ENCODE assay signal across 8 cellular contexts in the genomic region with DNA sequence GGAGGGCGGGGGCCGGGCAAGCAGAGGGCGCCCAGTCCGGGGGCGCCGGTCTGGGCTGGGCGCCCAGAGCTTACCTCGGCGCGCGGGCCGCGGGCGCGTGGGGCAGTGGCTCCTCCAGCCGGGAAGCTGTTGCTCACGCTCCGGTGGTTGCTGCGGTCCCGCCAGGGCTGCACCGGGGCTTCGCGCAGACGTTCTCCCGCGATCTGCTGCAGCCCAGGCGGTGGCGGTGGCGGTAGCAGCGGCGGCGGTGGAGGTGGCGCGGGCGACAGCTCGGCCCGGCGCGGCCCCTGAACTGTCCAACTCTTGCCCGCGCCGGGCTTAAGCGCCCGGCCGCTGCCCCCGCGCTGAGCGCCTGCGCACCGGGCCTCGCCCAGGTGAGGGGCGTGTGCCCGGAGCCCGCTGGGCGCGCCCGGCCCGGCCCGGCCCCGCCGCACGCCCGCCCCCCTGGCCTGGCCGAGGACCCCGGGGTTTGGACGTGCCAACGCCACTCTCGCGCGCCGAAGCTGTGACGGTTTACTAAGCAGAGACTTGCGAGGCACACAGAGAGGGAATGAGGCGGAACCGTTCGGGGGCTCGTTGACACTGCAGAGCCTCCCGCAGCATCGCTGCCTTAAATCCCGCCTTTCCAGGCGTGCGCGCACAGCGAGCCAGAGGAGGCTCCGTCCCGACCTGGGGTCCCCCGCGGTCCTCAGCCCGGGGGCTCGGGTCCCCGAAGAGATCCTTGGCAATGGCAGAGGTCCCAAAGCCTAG. TPM values are rescaled to one million over a fixed set of nuclear protein-coding genes. Genes with fewer than 3 reads are reported as not detected.
DNase-seq lines count a peak whose midpoint lies in the region; ATAC-seq and TF ChIP-seq lines count a peak whose summit lies in the region.

ZNF385B (minus strand) TSS at position 586 of the 750 bp plus-strand sequence.

- ATAC-seq in GM21423 (IDR thresholded peaks at IDR 0.05; ENCODE audit: unreplicated experiment), result no peak

- H3T11ph ChIP-seq in H9 (ENCODE audit: low read length), result no peak within 1 kb of the TSS

- no peak within 1 kb of the TSS for H2BK20ac ChIP-seq in H9 (ENCODE audit: low read depth, low read length, poor library complexity, severe bottlenecking)

- TF ChIP-seq POLR2A in lower leg skin (IDR thresholded peaks at IDR 0.05), result no peak
- no peak for TF ChIP-seq POLR2A in transverse colon (IDR thresholded peaks at IDR 0.05)

- H2AFZ ChIP-seq in H9 (ENCODE audit: low read length), result peak within 1 kb of the TSS; percentile 65

- no peaks in the 10 kb centered on the region for H4K20me1 ChIP-seq in H9 (ENCODE audit: control insufficient read depth, insufficient read depth, insufficient read length)

- H2BK12ac ChIP-seq in H9 (ENCODE audit: insufficient read length, low read depth, low read length), result no peak within 1 kb of the TSS

- no peaks in the 10 kb centered on the region for H3K9me3 ChIP-seq in H9 (ENCODE audit: control insufficient read depth, low read depth, low read length)
- no peaks in the 10 kb centered on the region for H3K9me3 ChIP-seq in transverse colon

- H3K56ac ChIP-seq in H9 (ENCODE audit: insufficient read length, low read depth, low read length), result no peak within 1 kb of the TSS

- H2BK5ac ChIP-seq in H9 (ENCODE audit: insufficient read length, low read length), result no peak within 1 kb of the TSS

- no peak within 1 kb of the TSS for H2BK15ac ChIP-seq in H9 (ENCODE audit: low read depth, low read length)

- H3K4me2 ChIP-seq in H9 (ENCODE audit: insufficient read depth, insufficient read length, low read length), result peak within 1 kb of the TSS; percentile 42

- POLR2A ChIA-PET in GM10248 (lab: Yijun Ruan, JAX), result no interaction called here

- no peak within 1 kb of the TSS for H2AK5ac ChIP-seq in H9 (ENCODE audit: insufficient read length, low read length)

- no peak within 1 kb of the TSS for H3K23ac ChIP-seq in H9 (ENCODE audit: insufficient read length, low read depth, low read length)

- H4K8ac ChIP-seq in H9 (replicated peaks; ENCODE audit: insufficient read length, low read depth, low read length), result no peak within 1 kb of the TSS

- DNase-seq in GM10248 (ENCODE audit: extremely low spot score) (peak; percentile 17), H9 (peak; percentile 67), NCI-H748 treated with DMSO at 0.1 percent for 48 hours (lab: John Stamatoyannopoulos, UW) (peak; percentile 70), choroid plexus epithelial cell (ENCODE audit: low read depth) (peak; percentile 16), lower leg skin (ENCODE audit: low spot score in 2 of 2) (peak in 1 of 2 donors; percentile 85), transverse colon (peak; percentile 11)
- no peak for DNase-seq in activated effector memory CD4-positive, alpha-beta T cell treated with Interleukin-2 at 50 U/mL for 16 hours

- H3K9ac ChIP-seq in H9 (ENCODE audit: extremely low read depth, insufficient read length, low read length), result peak within 1 kb of the TSS; percentile 39

- H4K5ac ChIP-seq in H9 (ENCODE audit: insufficient read length, low read depth, low read length), result no peak within 1 kb of the TSS

- H3K27me3 Mint-ChIP-seq in H9 (ENCODE audit: low read depth), result peaks cover 61% of the 10 kb centered on the region

- H4K91ac ChIP-seq in H9 (ENCODE audit: insufficient read length, low read depth, low read length), result no peak within 1 kb of the TSS

- no peak within 1 kb of the TSS for H2BK120ac ChIP-seq in H9 (ENCODE audit: low read depth, low read length, poor library complexity, severe bottlenecking)

- CTCF ChIA-PET in GM10248 (lab: Yijun Ruan, JAX), result no interaction called here

- peaks cover 8% of the 10 kb centered on the region; the same call in 1 of the 2 replicates for H3K27me3 ChIP-seq in H9 (ENCODE audit: insufficient read depth, low read length)
- H3K27me3 ChIP-seq in transverse colon, result peaks cover 74% of the 10 kb centered on the region

- no peaks in the 10 kb centered on the region for H3K79me2 ChIP-seq in H9 (ENCODE audit: insufficient read depth, low read length)

- H3K4ac ChIP-seq in H9 (ENCODE audit: low read depth, low read length), result no peak within 1 kb of the TSS

- H3K36me3 ChIP-seq in transverse colon, result no peaks in the 10 kb centered on the region

- in situ Hi-C loops in transverse colon (cut with MboI; ENCODE audit: low pct_ligation_motif_present in 1 of 4, low pct_unique_long_range_greater_than_20kb in 1 of 4, low sequenced_read_pairs in 3 of 4), result no loop called here

- peak within 1 kb of the TSS; percentile 11 for H3K18ac ChIP-seq in H9 (ENCODE audit: insufficient read length, low read depth, low read length)

- no CpG with 5 or more reads among the region's 91 CpGs for WGBS in H9 (ENCODE audit: extremely low coverage, insufficient read length, low lambda C conversion rate)
- WGBS in lower leg skin, 2 donors, result 1 to 3% methylated on average over 16 to 46 of the region's 91 CpGs
- WGBS in transverse colon (ENCODE audit: low coverage in 1 of 2), 2 donors, result 2% methylated on average over 55 of the region's 91 CpGs; no CpG with 5 or more reads in 1 of the 2 donors

- H3K27ac ChIP-seq in H9 (ENCODE audit: insufficient read length, low read depth, low read length), result no peak within 1 kb of the TSS
- peak within 1 kb of the TSS; percentile 18 to 80 (median 50) for H3K27ac ChIP-seq in transverse colon

- no peaks in the 10 kb centered on the region for H3K9me3 Mint-ChIP-seq in H9

- H3K4me1 ChIP-seq in H9 (ENCODE audit: insufficient read depth, low read length), result no peaks in the 10 kb centered on the region
- peaks cover 0 to 16% (median 12%) of the 10 kb centered on the region in 4 donors for H3K4me1 ChIP-seq in transverse colon

- 0 out of 2 replicates have a peak within 1 kb of the TSS, but pooled peaks have one; percentile 31 for H3K14ac ChIP-seq in H9 (ENCODE audit: insufficient read depth, low read length)

- TF ChIP-seq EP300 in transverse colon (IDR thresholded peaks at IDR 0.05; ENCODE audit: low read depth), result no peak

- peaks cover 6% of the 10 kb centered on the region for H3K23me2 ChIP-seq in H9 (ENCODE audit: insufficient read length, low read depth, low read length, poor library complexity, severe bottlenecking)

- no peaks in the 10 kb centered on the region for H3K36me3 Mint-ChIP-seq in H9 (ENCODE audit: insufficient read depth in 1 of 3, low read depth in 3 of 3)

- intact Hi-C loops in lower leg skin (cut with DNase I; ENCODE audit: low total_unique reads) (no loop called here), transverse colon (cut with DNase I; ENCODE audit: low total_unique reads) (no loop called here)

- H3K4me1 Mint-ChIP-seq in H9, result peaks cover 18 to 27% of the 10 kb centered on the region in 2 experiments

- H3K27ac Mint-ChIP-seq in H9, result peak within 1 kb of the TSS in 1 of 3 experiments; percentile 87; a peak in 1 of 7 replicates

- H3K79me1 ChIP-seq in H9 (ENCODE audit: insufficient read depth, low read depth, low read length, poor library complexity, severe bottlenecking), result no peaks in the 10 kb centered on the region

- H3K4me3 ChIP-seq in choroid plexus epithelial cell (ENCODE audit: low read depth, low read length) (peak within 1 kb of the TSS; percentile 53), lower leg skin (ENCODE audit: low read depth, poor library complexity, severe bottlenecking) (peak within 1 kb of the TSS; percentile 39), transverse colon (peak within 1 kb of the TSS; percentile 22 to 66 (median 48))

- H3K4me3 Mint-ChIP-seq in H9, result peak within 1 kb of the TSS; percentile 79 to 97

- no peak for TF ChIP-seq CTCF in GM10248 (IDR thresholded peaks at IDR 0.05; ENCODE audit: control extremely low read depth, extremely low read depth, low read depth, missing control alignments)
- no peak for TF ChIP-seq CTCF in H9 (conservative IDR thresholded peaks at IDR 0.05)
- no peak for TF ChIP-seq CTCF in choroid plexus epithelial cell (conservative IDR thresholded peaks at IDR 0.05; ENCODE audit: low read depth, low read length)
- TF ChIP-seq CTCF in lower leg skin (IDR thresholded peaks at IDR 0.05), result no peak
- TF ChIP-seq CTCF in transverse colon (IDR thresholded peaks at IDR 0.05), result no peak

RNA-seq across cellular contexts. Expression of gene ZNF385B, which starts in this region (rescaled TPM):
- total RNA-seq in H9 (2021) (2.1 and 3.0 TPM in 2 replicates), lower leg skin (1 to 10 TPM in 1 of 4 donors, under 1 TPM in 1, not detected in 2; 0.97 to 1.4 TPM), transverse colon (1 to 10 TPM; 1.2 to 6.0 (median 2.4) TPM)
